Comparison of ENCODE assay signal across 8 cellular contexts in genomic region chr19:4401482-4402170, GRCh38. TPM values are rescaled to one million over a fixed set of nuclear protein-coding genes. Genes with fewer than 3 reads are reported as not detected.
A peak's percentile ranks its signal among the peaks of the same experiment; 100 is the strongest.
DNase-seq lines count a peak whose midpoint lies in the region; ATAC-seq, FAIRE-seq and TF ChIP-seq lines count a peak whose summit lies in the region.

No MANE protein-coding gene starts in this region.

- TF ChIP-seq CTCF in kidney (IDR thresholded peaks at IDR 0.05; ENCODE audit: borderline replicate concordance, extremely low read depth, insufficient read depth) = no peak
- TF ChIP-seq CTCF in testis (IDR thresholded peaks at IDR 0.05) = peak in 1 of 3 experiments; percentile 6

- H3K4me1 ChIP-seq in kidney (ENCODE audit: control insufficient read depth in 1 of 2, insufficient read depth in 1 of 2, low read depth in 1 of 2, low read length in 2 of 2) (peaks cover 27 to 29% of the 10 kb centered on the region in 2 donors), testis (peaks cover 32% of the 10 kb centered on the region)

- peak overlapping the region; percentile 71 to 76 for H3K9ac ChIP-seq in kidney (ENCODE audit: low read length in 2 of 2)

- no peak for DNase-seq in activated CD4-positive, alpha-beta T cell treated with anti-CD3 and anti-CD28 coated beads, Interleukin-2, amount 10 ng/mL, durations not matched to agents 7 days and 5 days
- no peak for DNase-seq in activated CD4-positive, alpha-beta T cell treated with anti-CD3 and anti-CD28 coated beads for 1 hour
- no peak for DNase-seq in activated naive CD8-positive, alpha-beta T cell treated with anti-CD3 and anti-CD28 coated beads, Interleukin-2, amount 10 ng/mL, durations not matched to agents 7 days and 5 days
- DNase-seq in kidney (no peak), testis (no peak), AG20443 (ENCODE audit: low spot score) (no peak), NCI-H2081 (lab: John Stamatoyannopoulos, UW) (no peak), mucosa of gallbladder (ENCODE audit: low spot score) (no peak)

- peak overlapping the region; percentile 75 to 80 for H3K4me3 ChIP-seq in kidney (ENCODE audit: low read length in 2 of 2)
- H3K4me3 ChIP-seq in testis = peak overlapping the region; percentile 32 to 81

- peak overlapping the region; percentile 94 for H3K4me3 Mint-ChIP-seq in activated CD4-positive, alpha-beta T cell treated with anti-CD3 and anti-CD28 coated beads, Interleukin-2, amount 10 ng/mL, durations not matched to agents 7 days and 5 days
- H3K4me3 Mint-ChIP-seq in activated naive CD8-positive, alpha-beta T cell treated with anti-CD3 and anti-CD28 coated beads, Interleukin-2, amount 10 ng/mL, durations not matched to agents 7 days and 5 days = peak overlapping the region; percentile 86

- intact Hi-C loops in kidney (cut with DNase I) (no loop called here), testis (cut with DNase I; ENCODE audit: low total_unique reads) (loop anchor here (10.0 kb wide), 1 partner anchor 53 kb away; the partner anchor contains the start of gene UBXN6)

- H3K9me3 ChIP-seq in kidney (ENCODE audit: control insufficient read depth in 1 of 2, low read length in 2 of 2) (no peaks in the 10 kb centered on the region), testis (no peaks in the 10 kb centered on the region)

- 14 to 15% methylated on average over 14 of the region's 14 CpGs for WGBS in testis, 2 donors

- no peaks in the 10 kb centered on the region for H3K27me3 Mint-ChIP-seq in activated CD4-positive, alpha-beta T cell treated with anti-CD3 and anti-CD28 coated beads, Interleukin-2, amount 10 ng/mL, durations not matched to agents 7 days and 5 days
- no peaks in the 10 kb centered on the region for H3K27me3 Mint-ChIP-seq in activated naive CD8-positive, alpha-beta T cell treated with anti-CD3 and anti-CD28 coated beads, Interleukin-2, amount 10 ng/mL, durations not matched to agents 7 days and 5 days

- no peak for ATAC-seq in activated naive CD8-positive, alpha-beta T cell treated with anti-CD3 and anti-CD28 coated beads, Interleukin-2, amount 10 ng/mL, durations not matched to agents 7 days and 5 days (ENCODE audit: low read depth)

- H3K4me1 Mint-ChIP-seq in activated CD4-positive, alpha-beta T cell treated with anti-CD3 and anti-CD28 coated beads, Interleukin-2, amount 10 ng/mL, durations not matched to agents 7 days and 5 days = peaks cover 68% of the 10 kb centered on the region
- peaks cover 53% of the 10 kb centered on the region for H3K4me1 Mint-ChIP-seq in activated naive CD8-positive, alpha-beta T cell treated with anti-CD3 and anti-CD28 coated beads, Interleukin-2, amount 10 ng/mL, durations not matched to agents 7 days and 5 days

- no peaks in the 10 kb centered on the region for H3K27me3 ChIP-seq in testis

- peak overlapping the region; percentile 86 to 93 for H3K27ac ChIP-seq in kidney (ENCODE audit: low read depth in 2 of 2, low read length in 2 of 2)
- peak overlapping the region; percentile 73 to 90 for H3K27ac ChIP-seq in testis

- peaks cover 0 to 7% of the 10 kb centered on the region in 2 donors for H3K36me3 ChIP-seq in kidney (ENCODE audit: control insufficient read depth in 1 of 2, insufficient read depth in 2 of 2, low read length in 2 of 2)
- H3K36me3 ChIP-seq in testis (ENCODE audit: low read depth, missing control alignments) = no peaks in the 10 kb centered on the region

- H3K27ac Mint-ChIP-seq in activated CD4-positive, alpha-beta T cell treated with anti-CD3 and anti-CD28 coated beads, Interleukin-2, amount 10 ng/mL, durations not matched to agents 7 days and 5 days = peak overlapping the region; percentile 92
- peak overlapping the region; percentile 93 for H3K27ac Mint-ChIP-seq in activated naive CD8-positive, alpha-beta T cell treated with anti-CD3 and anti-CD28 coated beads, Interleukin-2, amount 10 ng/mL, durations not matched to agents 7 days and 5 days

- CTCF ChIA-PET in activated CD4-positive, alpha-beta T cell treated with anti-CD3 and anti-CD28 coated beads, Interleukin-2, amount 10 ng/mL, durations not matched to agents 7 days and 5 days (lab: Charles Lee) = interaction anchor here (0.7 to 3.3 kb wide), 13 partner anchors 11 to 390 kb away, joined by 3 to 52 read pairs (median 9); partner anchors contain the start of genes FEM1A and STAP2

- FAIRE-seq in kidney (lab: Jason Lieb, UNC) = no peak

- no peak for TF ChIP-seq POLR2A in testis (IDR thresholded peaks at IDR 0.05)

- POLR2A ChIA-PET in activated CD4-positive, alpha-beta T cell treated with anti-CD3 and anti-CD28 coated beads, Interleukin-2, amount 10 ng/mL, durations not matched to agents 7 days and 5 days (lab: Charles Lee) = interaction anchor here (0.6 kb wide), 2 partner anchors 26 to 64 kb away, joined by 3 to 10 read pairs; no protein-coding TSS in a partner anchor
- POLR2A ChIA-PET in activated naive CD8-positive, alpha-beta T cell treated with anti-CD3 and anti-CD28 coated beads, Interleukin-2, amount 10 ng/mL, durations not matched to agents 7 days and 5 days (lab: Charles Lee) = interaction anchor here (0.6 to 1.9 kb wide), 16 partner anchors 17 to 525 kb away, joined by 3 to 19 read pairs (median 4); partner anchors contain the start of genes HDGFL2 and YJU2

- peaks cover 40% of the 10 kb centered on the region for H3K36me3 Mint-ChIP-seq in activated CD4-positive, alpha-beta T cell treated with anti-CD3 and anti-CD28 coated beads, Interleukin-2, amount 10 ng/mL, durations not matched to agents 7 days and 5 days (ENCODE audit: low read depth)
- H3K36me3 Mint-ChIP-seq in activated naive CD8-positive, alpha-beta T cell treated with anti-CD3 and anti-CD28 coated beads, Interleukin-2, amount 10 ng/mL, durations not matched to agents 7 days and 5 days = peaks cover 20% of the 10 kb centered on the region

- no peaks in the 10 kb centered on the region for H3K9me3 Mint-ChIP-seq in activated CD4-positive, alpha-beta T cell treated with anti-CD3 and anti-CD28 coated beads, Interleukin-2, amount 10 ng/mL, durations not matched to agents 7 days and 5 days
- H3K9me3 Mint-ChIP-seq in activated naive CD8-positive, alpha-beta T cell treated with anti-CD3 and anti-CD28 coated beads, Interleukin-2, amount 10 ng/mL, durations not matched to agents 7 days and 5 days = no peaks in the 10 kb centered on the region

RNA-seq across cellular contexts. Expression of gene CHAF1A, which starts 0.8 kb away (rescaled TPM):
- total RNA-seq in activated CD4-positive, alpha-beta T cell treated with anti-CD3 and anti-CD28 coated beads, Interleukin-2, amount 10 ng/mL, durations not matched to agents 7 days and 5 days = 10 to 100 TPM; 77.1 to 83.7 TPM
- total RNA-seq in activated naive CD8-positive, alpha-beta T cell treated with anti-CD3 and anti-CD28 coated beads, Interleukin-2, amount 10 ng/mL, durations not matched to agents 7 days and 5 days = 10 to 100 TPM; 77.0 to 79.1 TPM
- total RNA-seq in kidney = 10.0 TPM
- polyA plus RNA-seq in kidney (ENCODE audit: insufficient read depth, low read depth, low replicate concordance) = 2.7 TPM
- 10 to 100 TPM; 28.6 to 37.7 TPM for total RNA-seq in testis
- 24.1 TPM for polyA plus RNA-seq in testis (ENCODE audit: insufficient read depth, low read depth, low replicate concordance)
- 8.3 TPM for total RNA-seq in mucosa of gallbladder

RNA-seq across cellular contexts. Expression of gene SH3GL1, which starts 1.3 kb away (rescaled TPM):
- 10 to 100 TPM; 67.7 to 68.2 TPM for total RNA-seq in activated CD4-positive, alpha-beta T cell treated with anti-CD3 and anti-CD28 coated beads, Interleukin-2, amount 10 ng/mL, durations not matched to agents 7 days and 5 days
- total RNA-seq in activated naive CD8-positive, alpha-beta T cell treated with anti-CD3 and anti-CD28 coated beads, Interleukin-2, amount 10 ng/mL, durations not matched to agents 7 days and 5 days = 10 to 100 TPM; 54.6 to 56.8 TPM
- 52.7 TPM for total RNA-seq in kidney
- 34.8 TPM for polyA plus RNA-seq in kidney (ENCODE audit: insufficient read depth, low read depth, low replicate concordance)
- total RNA-seq in testis = 10 to 100 TPM; 41.6 to 53.4 TPM
- 47.3 TPM for polyA plus RNA-seq in testis (ENCODE audit: insufficient read depth, low read depth, low replicate concordance)
- total RNA-seq in mucosa of gallbladder = 56.9 TPM

RNA-seq across cellular contexts. Expression of gene UBXN6, which starts 56.0 kb away (rescaled TPM):
- total RNA-seq in activated CD4-positive, alpha-beta T cell treated with anti-CD3 and anti-CD28 coated beads, Interleukin-2, amount 10 ng/mL, durations not matched to agents 7 days and 5 days = 10 to 100 TPM; 36.2 to 44.6 TPM
- total RNA-seq in activated naive CD8-positive, alpha-beta T cell treated with anti-CD3 and anti-CD28 coated beads, Interleukin-2, amount 10 ng/mL, durations not matched to agents 7 days and 5 days = 10 to 100 TPM; 50.0 to 56.7 TPM
- total RNA-seq in kidney (110 TPM), testis (100 to 1,000 TPM; 293 to 319 TPM), mucosa of gallbladder (134 TPM)
- polyA plus RNA-seq in kidney (ENCODE audit: insufficient read depth, low read depth, low replicate concordance) (177 TPM), testis (ENCODE audit: insufficient read depth, low read depth, low replicate concordance) (336 TPM)

RNA-seq across cellular contexts. Expression of gene MPND, which starts 58.3 kb away (rescaled TPM):
- total RNA-seq in activated CD4-positive, alpha-beta T cell treated with anti-CD3 and anti-CD28 coated beads, Interleukin-2, amount 10 ng/mL, durations not matched to agents 7 days and 5 days = 10 to 100 TPM; 21.2 to 28.1 TPM
- total RNA-seq in activated naive CD8-positive, alpha-beta T cell treated with anti-CD3 and anti-CD28 coated beads, Interleukin-2, amount 10 ng/mL, durations not matched to agents 7 days and 5 days = 10 to 100 TPM; 23.7 to 26.2 TPM
- total RNA-seq in kidney (24.1 TPM), testis (10 to 100 TPM in 1 of 2 donors, 1 to 10 TPM in 1; 9.1 to 13.3 TPM), mucosa of gallbladder (26.1 TPM)
- polyA plus RNA-seq in kidney (ENCODE audit: insufficient read depth, low read depth, low replicate concordance) (43.5 TPM), testis (ENCODE audit: insufficient read depth, low read depth, low replicate concordance) (14.3 TPM)
